ENCODE assay signal across 20 cellular contexts in the genomic region with DNA sequence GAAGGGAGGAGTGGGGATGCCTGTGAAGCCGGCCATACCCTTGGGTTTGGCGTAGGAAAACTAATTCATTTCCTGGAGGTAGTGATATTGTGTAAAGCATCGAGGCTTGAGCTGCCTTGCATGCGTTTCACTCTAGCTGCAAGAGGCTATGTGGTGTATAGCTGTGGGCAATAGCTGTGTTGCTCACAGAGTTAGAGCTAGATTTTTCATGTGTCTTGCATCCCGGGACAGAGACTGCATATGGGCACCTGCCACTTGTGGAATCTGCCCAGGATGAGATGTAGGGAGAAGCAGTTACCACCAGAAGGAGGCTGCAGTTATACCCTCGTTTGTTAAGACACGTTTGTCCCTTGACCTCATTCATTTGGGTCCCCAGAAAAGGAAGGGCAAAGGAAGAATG.
DNase-seq lines count a peak whose midpoint lies in the region; ATAC-seq, FAIRE-seq and TF ChIP-seq lines count a peak whose summit lies in the region.
"Had no signal": no experiment of that assay in that cellular context is flagged by ENCODE, and none has a peak within 500 bp of the region (broad histone marks: within the 10 kb centered on the region; RNA-seq: fewer than 3 reads in every experiment).

No MANE protein-coding gene starts in this region.

- TF ChIP-seq RAD21 in HepG2 (CRISPR knock-in tag; IDR thresholded peaks at IDR 0.05), result no peak

- ATAC-seq in HepG2 (peak; percentile 59), right lobe of liver (no peak), psoas muscle (no peak), HG02973 (IDR thresholded peaks at IDR 0.05; ENCODE audit: unreplicated experiment) (no peak), GM18517 (IDR thresholded peaks at IDR 0.05; ENCODE audit: unreplicated experiment) (no peak)

- H3K9me3 ChIP-seq in HepG2 (ENCODE audit: low read length) (no peaks in the 10 kb centered on the region), right lobe of liver (no peaks in the 10 kb centered on the region), psoas muscle (no peaks in the 10 kb centered on the region)
- H3K9me3 ChIP-seq: SJSA1 had no signal

- TF ChIP-seq EP300 in HepG2 (IDR thresholded peaks at IDR 0.05; ENCODE audit: low read depth in 2 of 2, low read length in 2 of 2) (no peak), HepG2 (CRISPR knock-in tag; IDR thresholded peaks at IDR 0.05; ENCODE audit: borderline replicate concordance) (no peak)

- 97% methylated on average over 7 of the region's 7 CpGs for WGBS in HepG2 (ENCODE audit: low lambda C conversion rate)
- 89% methylated on average over 7 of the region's 7 CpGs for WGBS in right lobe of liver (ENCODE audit: insufficient coverage, low coverage, low lambda C conversion rate, missing lambda C conversion rate)
- WGBS in psoas muscle, 3 donors, result 77 to 84% (median 83%) methylated on average over 7 of the region's 7 CpGs

- in situ Hi-C loops in HepG2 (cut with HindIII; ENCODE audit: extremely low pct_ligation_motif_present, low pct_unique_long_range_greater_than_20kb), result no loop called here

- H4K20me1 ChIP-seq in HepG2 (ENCODE audit: insufficient read depth, low read length), result no peaks in the 10 kb centered on the region

- H3K4me3 ChIP-seq in HepG2 (replicated peaks in 1 of 3; ENCODE audit: insufficient read depth in 1 of 3, low read depth in 2 of 3, low read length in 3 of 3), result no peak overlapping the region
- no peak overlapping the region for H3K4me3 ChIP-seq in right lobe of liver
- no peak overlapping the region for H3K4me3 ChIP-seq in psoas muscle
- H3K4me3 ChIP-seq: SJSA1 had no signal

- no peaks in the 10 kb centered on the region for H3K4me1 ChIP-seq in HepG2 (ENCODE audit: insufficient read depth, low read length)
- no peaks in the 10 kb centered on the region for H3K4me1 ChIP-seq in right lobe of liver
- H3K4me1 ChIP-seq in psoas muscle, result peaks cover 36% of the 10 kb centered on the region

- no peak overlapping the region for H3K4me2 ChIP-seq in HepG2 (ENCODE audit: low read depth, low read length)
- H3K4me2 ChIP-seq: KMS-11 had no signal

- H3K36me3 ChIP-seq in HepG2 (replicated peaks in 1 of 2; ENCODE audit: control insufficient read depth in 1 of 2, insufficient read depth in 2 of 2, low read length in 2 of 2), result peaks cover 0 to 17% of the 10 kb centered on the region in 2 experiments; a peak in 1 of 5 replicates
- H3K36me3 ChIP-seq in right lobe of liver, result peaks cover 0 to 26% (median 3%) of the 10 kb centered on the region in 4 donors
- peaks cover 0 to 42% of the 10 kb centered on the region in 2 donors for H3K36me3 ChIP-seq in psoas muscle (ENCODE audit: insufficient read depth in 1 of 2, low read depth in 1 of 2)

- POLR2A ChIA-PET in HepG2 (lab: Yijun Ruan, JAX), result no interaction called here

- intact Hi-C loops in HepG2 (cut with micrococcal nuclease; ENCODE audit: unreplicated experiment), result no loop called here
- intact Hi-C loops in right lobe of liver (cut with DNase I), result no loop called here
- intact Hi-C loops in psoas muscle (cut with DNase I), result no loop called here

- no peaks in the 10 kb centered on the region for H3K79me2 ChIP-seq in HepG2 (ENCODE audit: insufficient read depth, low read length)

- TF ChIP-seq POLR2A in HepG2 (IDR thresholded peaks at IDR 0.05; ENCODE audit: insufficient read depth in 1 of 2, low read depth in 2 of 2, low read length in 2 of 2), result no peak
- no peak for TF ChIP-seq POLR2A in right lobe of liver (IDR thresholded peaks at IDR 0.05)

- H3K27ac ChIP-seq in HepG2 (ENCODE audit: extremely low read length, insufficient read depth, low read length), result no peak overlapping the region
- H3K27ac ChIP-seq in right lobe of liver, result no peak overlapping the region
- peak overlapping the region; percentile 86 for H3K27ac ChIP-seq in psoas muscle
- H3K27ac ChIP-seq: KMS-11, SJSA1 had no signal

- H2AFZ ChIP-seq in HepG2 (ENCODE audit: low read length), result no peak overlapping the region

- peak overlapping the region in 2 of 3 donors; percentile 10 to 60 for H3K27ac Mint-ChIP-seq in IgD-negative memory B cell

- BruUV-seq in HepG2 (replicated peaks; lab: Mats Ljungman, UMichigan), result TSS peak; percentile 14

- H3K9me3 Mint-ChIP-seq in IgD-negative memory B cell, result peaks cover 0 to 2% (median 0%) of the 10 kb centered on the region in 3 donors

- no peak overlapping the region for H3K9ac ChIP-seq in HepG2 (ENCODE audit: insufficient read depth, low read depth, low read length)
- H3K9ac ChIP-seq: KMS-11 had no signal

- H3K36me3 Mint-ChIP-seq in IgD-negative memory B cell, result peaks cover 18% of the 10 kb centered on the region

- H3K4me3 Mint-ChIP-seq in IgD-negative memory B cell, result no peak overlapping the region

- no peaks in the 10 kb centered on the region for H3K27me3 ChIP-seq in HepG2 (ENCODE audit: control insufficient read depth in 1 of 2, insufficient read depth in 2 of 2, low read length in 2 of 2)
- no peaks in the 10 kb centered on the region for H3K27me3 ChIP-seq in right lobe of liver
- no peaks in the 10 kb centered on the region for H3K27me3 ChIP-seq in psoas muscle (ENCODE audit: insufficient read depth in 3 of 3, low read length in 2 of 3)
- H3K27me3 ChIP-seq: SJSA1 had no signal

- no peak for DNase-seq in HepG2 (ENCODE audit: low spot score)
- no peak for DNase-seq in right lobe of liver
- no peak for DNase-seq in psoas muscle
- DNase-seq in AG08395 (ENCODE audit: low spot score), result no peak
- DNase-seq: AML-193, C1 segment of cervical spinal cord, DMS153, MM.1S, NCI-H1694 treated with DMSO at 0.1 percent for 48 hours, NCI-H2081, NCI-H226, NCI-H510A, NCI-H69 had no signal

- no peaks in the 10 kb centered on the region for H3K27me3 Mint-ChIP-seq in IgD-negative memory B cell

- TF ChIP-seq CTCF in HepG2 (CRISPR knock-in tag; IDR thresholded peaks at IDR 0.05) (no peak), right lobe of liver (IDR thresholded peaks at IDR 0.05) (no peak), psoas muscle (IDR thresholded peaks at IDR 0.05) (no peak)

- H3K4me1 Mint-ChIP-seq in IgD-negative memory B cell, result peaks cover 11 to 17% (median 14%) of the 10 kb centered on the region in 3 donors

- CTCF ChIA-PET in HepG2 (lab: Yijun Ruan, JAX; ENCODE audit: low intra/inter-chr PET ratio, low total read pairs), result no interaction called here

- FAIRE-seq in HepG2 (lab: Jason Lieb, UNC), result no peak
- FAIRE-seq: A204.1, RCC 7860 had no signal

TF ChIP-seq in HepG2, 621 proteins besides CTCF, POLR2A, EP300 and RAD21:
- TF ChIP-seq ZNF816 (CRISPR knock-in tag; IDR thresholded peaks at IDR 0.05; ENCODE audit: borderline replicate concordance) (no peak), RBM22 (optimal IDR thresholded peaks at IDR 0.05; ENCODE audit: low read length) (peak; percentile 61)
